Comparison of ENCODE assay signal across 8 cellular contexts in genomic region chr14:21476526-21476924, GRCh38. TPM values are rescaled to one million over a fixed set of nuclear protein-coding genes. Genes with fewer than 3 reads are reported as not detected.
DNase-seq lines count a peak whose midpoint lies in the region; ATAC-seq and TF ChIP-seq lines count a peak whose summit lies in the region.

No MANE protein-coding gene starts in this region.

- intact Hi-C loops in breast epithelium (cut with DNase I; ENCODE audit: low total_unique reads) = no loop called here

- peak overlapping the region; percentile 81 for H3K4me2 ChIP-seq in SU-DHL-6 (ENCODE audit: low read depth, low read length, poor library complexity, severe bottlenecking)

- TF ChIP-seq POLR2A in breast epithelium (IDR thresholded peaks at IDR 0.05) = no peak

- H3K36me3 ChIP-seq in SU-DHL-6 (ENCODE audit: low read length) (0 out of 2 replicates have a peak, but pooled peaks cover 5% of the 10 kb centered on the region), breast epithelium (no peaks in the 10 kb centered on the region)

- no peaks in the 10 kb centered on the region for H3F3A ChIP-seq in SU-DHL-6 (ENCODE audit: insufficient read depth)

- peak overlapping the region; percentile 71 for H3K9ac ChIP-seq in SU-DHL-6 (ENCODE audit: low read length)

- H4K20me1 ChIP-seq in SU-DHL-6 (ENCODE audit: low read depth, low read length) = no peaks in the 10 kb centered on the region

- DNase-seq in NCI-H2227 (lab: John Stamatoyannopoulos, UW; ENCODE audit: unreplicated experiment) (peak; percentile 92), NCI-H2227 treated with DMSO at 0.1 percent for 48 hours (lab: John Stamatoyannopoulos, UW) (no peak), breast epithelium (ENCODE audit: low spot score in 2 of 2) (peak in 1 of 2 donors; percentile 91), kidney tubule cell (ENCODE audit: low spot score) (peak; percentile 84)
- DNase-seq in stimulated activated CD4-positive, alpha-beta T cell treated with anti-CD3 and anti-CD28 coated beads, Interleukin-2, amount 100 ng/mL, for 48 hours = peak; percentile 70 to 71

- peak overlapping the region; percentile 74 for H3K27ac ChIP-seq in SU-DHL-6 (ENCODE audit: low read depth, low read length)
- peak overlapping the region; percentile 90 to 96 for H3K27ac ChIP-seq in breast epithelium

- no peak for TF ChIP-seq CTCF in SU-DHL-6 (IDR thresholded peaks at IDR 0.05; ENCODE audit: insufficient read depth, low read length, poor library complexity, severe bottlenecking)
- TF ChIP-seq CTCF in breast epithelium (IDR thresholded peaks at IDR 0.05) = no peak

- H3K4me3 ChIP-seq in SU-DHL-6 (ENCODE audit: insufficient read depth, low read length, poor library complexity, severe bottlenecking) = peak overlapping the region; percentile 90
- H3K4me3 ChIP-seq in breast epithelium = peak overlapping the region; percentile 66 to 89 (median 80)

- H3K4me1 ChIP-seq in breast epithelium = peaks cover 0 to 16% of the 10 kb centered on the region in 2 donors

- peak overlapping the region; percentile 60 for H2AFZ ChIP-seq in SU-DHL-6 (ENCODE audit: low read depth, low read length, severe bottlenecking)

- peaks cover 42% of the 10 kb centered on the region for H3K79me2 ChIP-seq in SU-DHL-6 (ENCODE audit: insufficient read depth, low read length)

- H3K9me3 ChIP-seq in SU-DHL-6 (ENCODE audit: insufficient read depth, low read length) (no peaks in the 10 kb centered on the region), breast epithelium (no peaks in the 10 kb centered on the region)

- H3K9me2 ChIP-seq in SU-DHL-6 (replicated peaks; ENCODE audit: insufficient read depth, low read length) = no peaks in the 10 kb centered on the region

- ATAC-seq in HG03064 (IDR thresholded peaks at IDR 0.05; ENCODE audit: low read depth, unreplicated experiment) (peak; percentile 40), HG03520 (IDR thresholded peaks at IDR 0.05; ENCODE audit: unreplicated experiment) (no peak)

- H3K27me3 ChIP-seq in SU-DHL-6 (ENCODE audit: low read length) (no peaks in the 10 kb centered on the region), breast epithelium (no peaks in the 10 kb centered on the region)

RNA-seq across cellular contexts. Expression of gene RAB2B, which starts 0.2 kb away (rescaled TPM):
- total RNA-seq in breast epithelium = 10 to 100 TPM; 26.9 to 28.5 (median 27.5) TPM

RNA-seq across cellular contexts. Expression of gene TOX4, which starts 0.5 kb away (rescaled TPM):
- 10 to 100 TPM; 38.0 to 55.2 (median 52.1) TPM for total RNA-seq in breast epithelium

RNA-seq across cellular contexts. Expression of gene CHD8, which starts 20.6 kb away (rescaled TPM):
- total RNA-seq in breast epithelium = 10 to 100 TPM; 53.8 to 81.4 (median 72.4) TPM

RNA-seq across cellular contexts. Expression of gene METTL3, which starts 34.6 kb away (rescaled TPM):
- 10 to 100 TPM; 51.4 to 79.6 (median 79.6) TPM for total RNA-seq in breast epithelium

RNA-seq across cellular contexts. Expression of gene SALL2, which starts 49.6 kb away (rescaled TPM):
- total RNA-seq in breast epithelium = 10 to 100 TPM in 2 of 3 donors, 1 to 10 TPM in 1; 3.0 to 11.8 (median 10.7) TPM
